ENCODE assay signal across 8 cellular contexts in the genomic region with DNA sequence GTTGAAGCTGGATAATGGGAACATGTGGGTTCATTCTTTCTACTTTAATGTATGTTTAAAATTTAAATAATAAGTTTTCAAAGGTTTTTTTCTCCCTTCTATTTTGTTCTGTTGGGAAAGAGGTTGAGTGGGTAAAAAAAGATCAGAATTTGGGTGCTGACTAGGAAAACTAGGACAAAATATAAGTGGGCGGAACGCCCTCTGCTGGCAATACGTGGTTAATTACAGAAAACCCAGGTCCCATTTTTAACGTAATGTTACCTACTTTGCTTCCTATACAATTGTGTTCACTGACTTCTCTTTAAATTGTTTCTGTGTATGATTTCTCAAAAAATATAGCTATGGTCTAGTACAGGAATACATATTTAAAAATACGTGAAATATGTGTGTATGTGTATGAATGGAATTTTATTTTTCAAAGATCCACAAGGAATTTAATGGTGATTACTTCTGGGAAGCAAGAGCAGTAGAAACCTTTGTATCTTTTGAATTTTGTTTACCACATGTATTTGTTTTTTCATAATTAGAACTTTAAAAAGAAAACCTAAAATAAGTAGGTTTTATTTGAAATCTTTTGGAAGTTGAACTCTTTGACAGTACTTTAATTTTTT. TPM values are rescaled to one million over a fixed set of nuclear protein-coding genes. Genes with fewer than 3 reads are reported as not detected.
A peak's percentile ranks its signal among the peaks of the same experiment; 100 is the strongest.
DNase-seq lines count a peak whose midpoint lies in the region; ATAC-seq, FAIRE-seq and TF ChIP-seq lines count a peak whose summit lies in the region.

No MANE protein-coding gene starts in this region.

- no peak overlapping the region for H3K23ac ChIP-seq in neuronal stem cell (ENCODE audit: low read depth, low read length, poor library complexity)

- H3K79me1 ChIP-seq in neuronal stem cell (ENCODE audit: low read depth, low read length) = no peaks in the 10 kb centered on the region

- H3K4me2 ChIP-seq in neuronal stem cell (ENCODE audit: insufficient read depth, low read length, poor library complexity, severe bottlenecking) = no peak overlapping the region

- no peak overlapping the region for H2AFZ ChIP-seq in neuronal stem cell (ENCODE audit: low read length)

- H3K14ac ChIP-seq in neuronal stem cell (ENCODE audit: low read length) = no peak overlapping the region

- TF ChIP-seq EP300 in upper lobe of left lung (IDR thresholded peaks at IDR 0.05) = no peak

- peak in 1 of 2 donors; percentile 65 for ATAC-seq in upper lobe of left lung (ENCODE audit: low FRiP score in 2 of 2)

- H2BK5ac ChIP-seq in neuronal stem cell (ENCODE audit: low read length) = no peak overlapping the region

- H4K8ac ChIP-seq in neuronal stem cell (ENCODE audit: low read depth, low read length) = no peak overlapping the region

- peaks cover 2% of the 10 kb centered on the region for H3K4me1 ChIP-seq in NT2/D1 (ENCODE audit: insufficient read depth, insufficient read length)
- no peaks in the 10 kb centered on the region for H3K4me1 ChIP-seq in neuronal stem cell (ENCODE audit: control insufficient read depth in 2 of 2, insufficient read depth in 1 of 2, low read depth in 1 of 2, low read length in 2 of 2)
- H3K4me1 ChIP-seq in upper lobe of left lung = peaks cover 8 to 23% (median 9%) of the 10 kb centered on the region in 4 donors

- no peaks in the 10 kb centered on the region for H3K9me3 ChIP-seq in NT2/D1 (ENCODE audit: insufficient read depth, low read length)
- H3K9me3 ChIP-seq in neuronal stem cell (replicated peaks in 1 of 2; ENCODE audit: control insufficient read depth in 2 of 2, insufficient read depth in 1 of 2, low read depth in 1 of 2, low read length in 2 of 2) = peaks cover 0 to 12% of the 10 kb centered on the region in 2 donors
- H3K9me3 ChIP-seq in upper lobe of left lung = no peaks in the 10 kb centered on the region

- H3K9ac ChIP-seq in NT2/D1 (ENCODE audit: insufficient read length, low read depth) (no peak overlapping the region), neuronal stem cell (ENCODE audit: low read depth, low read length, poor library complexity) (no peak overlapping the region)

- peak; percentile 59 for DNase-seq in AG20443 (ENCODE audit: low spot score)
- DNase-seq in GM19239 (ENCODE audit: insufficient read length, low spot score) = no peak
- DNase-seq in NT2/D1 (ENCODE audit: low read depth, low spot score) = peak; percentile 35
- DNase-seq in activated T-cell treated with anti-CD3 and anti-CD28 coated beads, Interleukin-2, amount 50 U/mL, for 1 hour = peak; percentile 60
- DNase-seq in fibroblast of gingiva (ENCODE audit: low read depth) = peak; percentile 44
- DNase-seq in neuronal stem cell (ENCODE audit: low spot score) = peak; percentile 31
- DNase-seq in upper lobe of left lung = peak in 1 of 2 donors; percentile 49
- DNase-seq in SHP77 (lab: John Stamatoyannopoulos, UW) = no peak

- TF ChIP-seq CTCF in upper lobe of left lung (IDR thresholded peaks at IDR 0.05) = peak; percentile 38 to 74 (median 64)

- no peak overlapping the region for H4K91ac ChIP-seq in neuronal stem cell (ENCODE audit: low read depth, low read length, poor library complexity)

- H2BK12ac ChIP-seq in neuronal stem cell (ENCODE audit: low read length) = no peak overlapping the region

- H3K4me3 ChIP-seq in NT2/D1 (ENCODE audit: insufficient read length, low read depth) (no peak overlapping the region), neuronal stem cell (ENCODE audit: low read length in 2 of 2) (no peak overlapping the region), upper lobe of left lung (no peak overlapping the region)

- no peak overlapping the region for H2AK5ac ChIP-seq in neuronal stem cell (ENCODE audit: low read depth, low read length)

- H2BK15ac ChIP-seq in neuronal stem cell (ENCODE audit: low read length) = no peak overlapping the region

- H3K27ac ChIP-seq in neuronal stem cell (replicated peaks; ENCODE audit: low read length) (no peak overlapping the region), upper lobe of left lung (no peak overlapping the region)

- H3K36me3 ChIP-seq in NT2/D1 (ENCODE audit: insufficient read depth, insufficient read length, low read length) (peaks cover 43% of the 10 kb centered on the region), neuronal stem cell (replicated peaks in 1 of 2; ENCODE audit: control insufficient read depth in 2 of 2, insufficient read depth in 2 of 2, low read length in 2 of 2) (peaks cover 8 to 79% of the 10 kb centered on the region in 2 donors), upper lobe of left lung (peaks cover 11 to 80% (median 24%) of the 10 kb centered on the region in 4 donors)

- TF ChIP-seq POLR2A in upper lobe of left lung (IDR thresholded peaks at IDR 0.05) = no peak

- no peaks in the 10 kb centered on the region for H3K27me3 ChIP-seq in NT2/D1 (ENCODE audit: insufficient read depth, insufficient read length)
- H3K27me3 ChIP-seq in neuronal stem cell (ENCODE audit: control insufficient read depth in 3 of 3, insufficient read depth in 3 of 3, low read depth in 1 of 3, low read length in 3 of 3) = no peaks in the 10 kb centered on the region
- no peaks in the 10 kb centered on the region for H3K27me3 ChIP-seq in upper lobe of left lung

- no peak overlapping the region for H3K18ac ChIP-seq in neuronal stem cell (ENCODE audit: low read length)

- no peak overlapping the region for H3K4ac ChIP-seq in neuronal stem cell (ENCODE audit: low read length)

- WGBS in neuronal stem cell (ENCODE audit: extremely low coverage in 2 of 2, insufficient read length in 2 of 2, insufficient replicate concordance in 1 of 2), 2 donors = no CpG with 5 or more reads among the region's 5 CpGs
- WGBS in upper lobe of left lung, 2 donors = 11 to 15% methylated on average over 5 of the region's 5 CpGs

- peak; percentile 91 for FAIRE-seq in GM19239 (lab: Jason Lieb, UNC)

- no peak overlapping the region for H2BK120ac ChIP-seq in neuronal stem cell (ENCODE audit: low read depth, low read length)

RNA-seq across cellular contexts. Expression of a gene that starts 8.7 kb away (rescaled TPM):
- 14.7 TPM for polyA plus RNA-seq in neuronal stem cell (2013, experiment 1 of 2)
- polyA plus RNA-seq in neuronal stem cell (2013, experiment 2 of 2) = 15.5 TPM
- total RNA-seq in upper lobe of left lung = 10 to 100 TPM; 19.2 to 43.0 (median 24.8) TPM

RNA-seq across cellular contexts. Expression of a gene that starts 8.8 kb away (rescaled TPM):
- 42.3 TPM for polyA plus RNA-seq in neuronal stem cell (2013, experiment 1 of 2)
- 40.9 TPM for polyA plus RNA-seq in neuronal stem cell (2013, experiment 2 of 2)
- 10 to 100 TPM; 11.4 to 38.8 (median 18.7) TPM for total RNA-seq in upper lobe of left lung

RNA-seq across cellular contexts. Expression of a gene that starts 48.9 kb away (rescaled TPM):
- polyA plus RNA-seq in neuronal stem cell (2013, experiment 1 of 2) = 0.74 TPM
- 0.58 TPM for polyA plus RNA-seq in neuronal stem cell (2013, experiment 2 of 2)
- total RNA-seq in upper lobe of left lung = 1 to 10 TPM; 1.0 to 4.6 (median 2.7) TPM

Comparison
In these comparisons a context has a peak if more than half of its experiments do, and no peak if none do; other contexts are left out.
1. DNase-seq: peak in AG20443 (single experiment), NT2/D1 (single experiment), activated T-cell treated with anti-CD3 and anti-CD28 coated beads, Interleukin-2, amount 50 U/mL, for 1 hour (single experiment), fibroblast of gingiva (single experiment) and neuronal stem cell (single experiment); none in GM19239 (single experiment) and SHP77 (0 of 2).